8 cellular contexts compared by ENCODE assay signal in genomic region chr13:109743706-109744453, GRCh38.
DNase-seq lines count a peak whose midpoint lies in the region; ATAC-seq and TF ChIP-seq lines count a peak whose summit lies in the region.

No MANE protein-coding gene starts in this region.

- no peak overlapping the region for H3K4me3 ChIP-seq in AG10803 (ENCODE audit: low read length)

- peak; percentile 17; the same call in 1 of the 2 replicates for TF ChIP-seq CTCF in AG10803 (conservative IDR thresholded peaks at IDR 0.05; ENCODE audit: low read length)

- peak; percentile 74 for ATAC-seq in GM18868 (IDR thresholded peaks at IDR 0.05; ENCODE audit: unreplicated experiment)

- DNase-seq in AG10803 (ENCODE audit: low read depth) (peak; percentile 66), LoVo (ENCODE audit: low spot score) (peak; percentile 79), UCSD-AML1 (lab: John Stamatoyannopoulos, UW; ENCODE audit: unreplicated experiment) (peak; percentile 48), islet precursor cell (peak; percentile 87), NCI-H345 treated with DMSO at 0.1 percent for 48 hours (lab: John Stamatoyannopoulos, UW; ENCODE audit: unreplicated experiment) (no peak), hippocampal formation (lab: John Stamatoyannopoulos, UW) (no peak), medulla oblongata (ENCODE audit: extremely low spot score) (no peak)

Comparison
In these comparisons a context has a peak if more than half of its experiments do, and no peak if none do; other contexts are left out.
1. DNase-seq: peak in AG10803 (single experiment), LoVo (single experiment), UCSD-AML1 (single experiment) and islet precursor cell (single experiment); none in NCI-H345 treated with DMSO at 0.1 percent for 48 hours (single experiment), hippocampal formation (0 of 2) and medulla oblongata (single experiment).